Comparison of ENCODE assay signal across 18 cellular contexts in genomic region chr2:71722286-71722685, GRCh38.
"Had no signal": no experiment of that assay in that cellular context is flagged by ENCODE, and none has a peak within 500 bp of the region (broad histone marks: within the 10 kb centered on the region; RNA-seq: fewer than 3 reads in every experiment).

No MANE protein-coding gene starts in this region.

- H3K27me3 ChIP-seq: colonic mucosa, heart left ventricle, tibial nerve, upper lobe of right lung had no signal

- H3K9me3 ChIP-seq: colonic mucosa, neutrophil, upper lobe of right lung had no signal

- H3K4me3 ChIP-seq: colonic mucosa, heart left ventricle, mucosa of descending colon, tibial nerve, upper lobe of right lung had no signal

- H3K4me1 ChIP-seq: colonic mucosa had no signal

- DNase-seq: colonic mucosa; effector CD4-positive, alpha-beta T cell; endodermal cell; erythroblast; foreskin melanocyte; heart left ventricle; hippocampal formation; kidney glomerular epithelial cell; mammary epithelial cell; mucosa of descending colon; naive thymus-derived CD8-positive, alpha-beta T cell; posterior cingulate gyrus; small intestine; stimulated activated CD4-positive, alpha-beta T cell treated with anti-CD3 and anti-CD28 coated beads, Interleukin-12 subunit alpha, Interleukin-12 subunit beta, amount 100 ng/mL, for 4 hours; stimulated activated naive CD8-positive, alpha-beta T cell treated with anti-CD3 and anti-CD28 coated beads, Interleukin-15, Interleukin-2, amounts not matched to agents 100 U/mL and 50 U/mL, for 24 hours; upper lobe of right lung had no signal

- H3K27ac ChIP-seq: colonic mucosa, neutrophil had no signal

- H3K36me3 ChIP-seq: colonic mucosa, heart left ventricle, neutrophil, tibial nerve, upper lobe of right lung had no signal
